Comparison of ENCODE assay signal across 1 cellular context in the genomic region with DNA sequence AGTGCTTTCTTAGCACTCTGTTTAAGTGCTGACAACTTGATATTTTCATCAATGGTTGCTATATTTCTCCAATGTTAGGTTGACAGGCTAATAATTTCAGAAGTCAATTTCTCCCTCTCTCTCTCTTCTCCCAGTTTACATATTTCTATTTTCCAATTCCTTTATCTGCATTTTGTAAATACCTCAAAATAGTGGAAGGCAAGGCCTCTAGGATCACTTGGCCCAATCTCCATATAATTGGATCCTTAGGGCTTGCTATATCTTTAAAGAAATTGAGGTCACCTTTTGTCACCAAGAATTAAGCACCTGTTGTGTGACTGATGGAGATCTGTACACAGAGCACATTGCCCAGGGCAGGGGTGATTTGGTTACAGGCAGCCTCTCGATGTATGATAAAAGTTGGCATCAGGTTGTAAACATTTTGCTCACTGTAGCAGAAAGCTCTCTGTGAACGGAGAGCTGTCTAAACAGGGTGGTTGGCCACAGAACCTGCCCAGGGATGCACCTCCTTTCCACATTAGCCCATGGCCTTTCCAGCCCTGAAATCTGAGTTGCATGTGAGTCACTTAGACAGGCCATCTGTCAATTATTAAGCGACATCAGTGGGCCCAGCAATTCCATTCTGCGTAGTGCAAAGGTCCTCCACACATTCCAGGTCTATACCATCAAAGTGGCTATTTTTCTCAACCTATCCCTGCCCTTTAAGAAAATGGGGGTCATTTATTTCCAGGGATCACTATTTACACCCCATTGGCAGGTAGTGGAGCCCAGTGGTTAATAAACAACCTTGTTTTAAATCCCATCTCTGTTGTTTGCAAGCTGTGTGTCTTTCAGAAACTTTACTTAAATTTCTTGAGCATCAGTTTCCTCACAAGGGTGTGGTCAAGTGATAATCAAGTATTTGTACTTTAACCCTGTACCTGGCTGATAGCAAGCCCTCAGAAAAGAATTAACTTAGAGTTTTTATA.
TF ChIP-seq lines count a peak whose summit lies in the region.

No MANE protein-coding gene starts in this region.

TF ChIP-seq in HepG2, 621 proteins besides CTCF, POLR2A, EP300 and RAD21 (continued from another document and continues in another):
- TF ChIP-seq TRAFD1 (CRISPR knock-in tag; IDR thresholded peaks at IDR 0.05; ENCODE audit: borderline replicate concordance) (no peak), ZNF292 (CRISPR knock-in tag; IDR thresholded peaks at IDR 0.05; ENCODE audit: borderline replicate concordance, low read depth) (peak; percentile 89; the same call in 1 of the 2 replicates), PREB (CRISPR knock-in tag; IDR thresholded peaks at IDR 0.05) (no peak), ZNF382 (CRISPR knock-in tag; IDR thresholded peaks at IDR 0.05; ENCODE audit: borderline replicate concordance) (no peak), ZSCAN5A (CRISPR knock-in tag; IDR thresholded peaks at IDR 0.05; ENCODE audit: borderline replicate concordance) (peak; percentile 68; the same call in 1 of the 2 replicates), ZNF788 (CRISPR knock-in tag; IDR thresholded peaks at IDR 0.05; ENCODE audit: borderline replicate concordance) (peak; percentile 54; the same call in 1 of the 2 replicates), ZNF121 (CRISPR knock-in tag; IDR thresholded peaks at IDR 0.05) (no peak; the same call in 1 of the 2 replicates), ZNF670 (CRISPR knock-in tag; IDR thresholded peaks at IDR 0.05; ENCODE audit: borderline replicate concordance) (no peak), POLR2AphosphoS5 (IDR thresholded peaks at IDR 0.05; ENCODE audit: low read depth, low read length) (peak; percentile 73), U2AF1 (optimal IDR thresholded peaks at IDR 0.05; ENCODE audit: low read depth, low read length) (no peak), CSRNP1 (CRISPR knock-in tag; IDR thresholded peaks at IDR 0.05) (0 out of 2 replicates have a peak, but pooled peaks have one; percentile 39), CBX2 (IDR thresholded peaks at IDR 0.05; ENCODE audit: low read depth, low read length) (no peak), CBX2 (CRISPR knock-in tag; IDR thresholded peaks at IDR 0.05; ENCODE audit: low read depth) (no peak), HNRNPK (IDR thresholded peaks at IDR 0.05; ENCODE audit: low read depth, low read length, poor library complexity, severe bottlenecking) (no peak), ZNF878 (CRISPR knock-in tag; IDR thresholded peaks at IDR 0.05) (peak; percentile 83; the same call in 1 of the 2 replicates), SOX6 (IDR thresholded peaks at IDR 0.05) (no peak), SOX6 (CRISPR knock-in tag; IDR thresholded peaks at IDR 0.05) (peak; percentile 97), ZNF572 (CRISPR knock-in tag; IDR thresholded peaks at IDR 0.05) (no peak), ZNF484 (CRISPR knock-in tag; IDR thresholded peaks at IDR 0.05; ENCODE audit: borderline replicate concordance, low read depth) (no peak), SYNCRIP (IDR thresholded peaks at IDR 0.05; ENCODE audit: insufficient read depth, low read depth, low read length) (no peak), PRPF4 (IDR thresholded peaks at IDR 0.05; ENCODE audit: low read depth, low read length, poor library complexity, severe bottlenecking) (no peak), KDM6A (CRISPR knock-in tag; IDR thresholded peaks at IDR 0.05; ENCODE audit: low read depth) (peak; percentile 86; the same call in 1 of the 2 replicates), ZSCAN31 (CRISPR knock-in tag; IDR thresholded peaks at IDR 0.05; ENCODE audit: low read depth) (peak; percentile 86; the same call in 1 of the 2 replicates), ATF2 (CRISPR knock-in tag; IDR thresholded peaks at IDR 0.05) (peak; percentile 83; the same call in 1 of the 2 replicates), ZNF33A (CRISPR knock-in tag; IDR thresholded peaks at IDR 0.05; ENCODE audit: borderline replicate concordance) (no peak), ZNF335 (CRISPR knock-in tag; IDR thresholded peaks at IDR 0.05) (peak; percentile 73), RAD51 (IDR thresholded peaks at IDR 0.05; ENCODE audit: borderline replicate concordance) (no peak), ZNF468 (CRISPR knock-in tag; IDR thresholded peaks at IDR 0.05) (no peak), NFRKB (IDR thresholded peaks at IDR 0.05) (no peak), ZNF276 (CRISPR knock-in tag; IDR thresholded peaks at IDR 0.05; ENCODE audit: low read depth) (no peak), MAF1 (CRISPR knock-in tag; IDR thresholded peaks at IDR 0.05; ENCODE audit: borderline replicate concordance) (no peak), MTA1 (CRISPR knock-in tag; IDR thresholded peaks at IDR 0.05; ENCODE audit: borderline replicate concordance) (no peak; the same call in 1 of the 2 replicates), UBTF (CRISPR knock-in tag; IDR thresholded peaks at IDR 0.05) (peak; percentile 48), THYN1 (CRISPR knock-in tag; IDR thresholded peaks at IDR 0.05; ENCODE audit: borderline replicate concordance, low read depth) (no peak)
- TF ChIP-seq, protein P1, sequence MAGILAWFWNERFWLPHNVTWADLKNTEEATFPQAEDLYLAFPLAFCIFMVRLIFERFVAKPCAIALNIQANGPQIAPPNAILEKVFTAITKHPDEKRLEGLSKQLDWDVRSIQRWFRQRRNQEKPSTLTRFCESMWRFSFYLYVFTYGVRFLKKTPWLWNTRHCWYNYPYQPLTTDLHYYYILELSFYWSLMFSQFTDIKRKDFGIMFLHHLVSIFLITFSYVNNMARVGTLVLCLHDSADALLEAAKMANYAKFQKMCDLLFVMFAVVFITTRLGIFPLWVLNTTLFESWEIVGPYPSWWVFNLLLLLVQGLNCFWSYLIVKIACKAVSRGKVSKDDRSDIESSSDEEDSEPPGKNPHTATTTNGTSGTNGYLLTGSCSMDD (CRISPR knock-in tag; IDR thresholded peaks at IDR 0.05): no peak
- TF ChIP-seq, protein P2, sequence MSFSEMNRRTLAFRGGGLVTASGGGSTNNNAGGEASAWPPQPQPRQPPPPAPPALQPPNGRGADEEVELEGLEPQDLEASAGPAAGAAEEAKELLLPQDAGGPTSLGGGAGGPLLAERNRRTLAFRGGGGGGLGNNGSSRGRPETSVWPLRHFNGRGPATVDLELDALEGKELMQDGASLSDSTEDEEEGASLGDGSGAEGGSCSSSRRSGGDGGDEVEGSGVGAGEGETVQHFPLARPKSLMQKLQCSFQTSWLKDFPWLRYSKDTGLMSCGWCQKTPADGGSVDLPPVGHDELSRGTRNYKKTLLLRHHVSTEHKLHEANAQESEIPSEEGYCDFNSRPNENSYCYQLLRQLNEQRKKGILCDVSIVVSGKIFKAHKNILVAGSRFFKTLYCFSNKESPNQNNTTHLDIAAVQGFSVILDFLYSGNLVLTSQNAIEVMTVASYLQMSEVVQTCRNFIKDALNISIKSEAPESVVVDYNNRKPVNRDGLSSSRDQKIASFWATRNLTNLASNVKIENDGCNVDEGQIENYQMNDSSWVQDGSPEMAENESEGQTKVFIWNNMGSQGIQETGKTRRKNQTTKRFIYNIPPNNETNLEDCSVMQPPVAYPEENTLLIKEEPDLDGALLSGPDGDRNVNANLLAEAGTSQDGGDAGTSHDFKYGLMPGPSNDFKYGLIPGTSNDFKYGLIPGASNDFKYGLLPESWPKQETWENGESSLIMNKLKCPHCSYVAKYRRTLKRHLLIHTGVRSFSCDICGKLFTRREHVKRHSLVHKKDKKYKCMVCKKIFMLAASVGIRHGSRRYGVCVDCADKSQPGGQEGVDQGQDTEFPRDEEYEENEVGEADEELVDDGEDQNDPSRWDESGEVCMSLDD (CRISPR knock-in tag; IDR thresholded peaks at IDR 0.05; ENCODE audit: borderline replicate concordance): peak; percentile 92; the same call in 1 of the 2 replicates
- TF ChIP-seq, protein P3, sequence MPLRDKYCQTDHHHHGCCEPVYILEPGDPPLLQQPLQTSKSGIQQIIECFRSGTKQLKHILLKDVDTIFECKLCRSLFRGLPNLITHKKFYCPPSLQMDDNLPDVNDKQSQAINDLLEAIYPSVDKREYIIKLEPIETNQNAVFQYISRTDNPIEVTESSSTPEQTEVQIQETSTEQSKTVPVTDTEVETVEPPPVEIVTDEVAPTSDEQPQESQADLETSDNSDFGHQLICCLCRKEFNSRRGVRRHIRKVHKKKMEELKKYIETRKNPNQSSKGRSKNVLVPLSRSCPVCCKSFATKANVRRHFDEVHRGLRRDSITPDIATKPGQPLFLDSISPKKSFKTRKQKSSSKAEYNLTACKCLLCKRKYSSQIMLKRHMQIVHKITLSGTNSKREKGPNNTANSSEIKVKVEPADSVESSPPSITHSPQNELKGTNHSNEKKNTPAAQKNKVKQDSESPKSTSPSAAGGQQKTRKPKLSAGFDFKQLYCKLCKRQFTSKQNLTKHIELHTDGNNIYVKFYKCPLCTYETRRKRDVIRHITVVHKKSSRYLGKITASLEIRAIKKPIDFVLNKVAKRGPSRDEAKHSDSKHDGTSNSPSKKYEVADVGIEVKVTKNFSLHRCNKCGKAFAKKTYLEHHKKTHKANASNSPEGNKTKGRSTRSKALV (CRISPR knock-in tag; IDR thresholded peaks at IDR 0.05): peak; percentile 48; the same call in 1 of the 2 replicates
